Comparison of ENCODE assay signal across 8 cellular contexts in the genomic region with DNA sequence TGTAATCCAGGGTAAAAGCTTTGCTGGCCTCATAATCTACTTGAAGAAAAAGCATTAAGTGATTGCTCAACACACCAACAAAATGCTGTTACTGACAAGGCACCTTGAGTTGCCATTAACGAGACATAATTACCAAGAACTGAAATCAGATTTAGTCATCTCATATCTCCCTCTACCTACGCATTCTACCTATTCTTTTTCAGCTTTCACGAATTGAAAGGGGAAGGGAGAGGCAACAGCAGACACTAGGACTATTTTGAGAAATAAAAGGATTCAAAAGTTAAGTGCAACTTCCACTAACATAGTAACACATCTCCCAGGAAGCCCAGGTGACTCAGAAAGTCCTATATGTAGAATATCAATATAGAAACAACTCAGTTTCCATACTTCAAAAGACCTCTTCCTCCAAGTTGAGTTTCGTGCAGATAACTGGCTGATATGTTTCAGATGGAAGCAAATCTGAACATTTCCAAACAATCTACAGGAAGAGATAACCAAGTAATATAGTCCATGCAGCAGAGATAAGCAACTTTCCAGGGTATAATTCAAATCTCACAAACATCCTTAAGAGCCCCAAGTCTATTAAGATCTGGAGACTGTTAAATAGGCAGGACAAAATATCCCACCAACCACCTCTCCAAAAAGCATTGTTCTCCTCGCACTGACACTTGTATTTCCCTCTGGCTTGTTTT. TPM values are rescaled to one million over a fixed set of nuclear protein-coding genes. Genes with fewer than 3 reads are reported as not detected.
A peak's percentile ranks its signal among the peaks of the same experiment; 100 is the strongest.
DNase-seq lines count a peak whose midpoint lies in the region; ATAC-seq and TF ChIP-seq lines count a peak whose summit lies in the region.

No MANE protein-coding gene starts in this region.

- DNase-seq in CD4-positive, CD25-positive, alpha-beta regulatory T cell = peak in 1 of 3 donors; percentile 27
- DNase-seq in fibroblast of the aortic adventitia (ENCODE audit: low read depth) (no peak), Right ventricle myocardium inferior (ENCODE audit: missing footprints) (no peak), NCI-H2107 treated with DMSO at 0.1 percent for 48 hours (lab: John Stamatoyannopoulos, UW; ENCODE audit: unreplicated experiment) (no peak), pons (ENCODE audit: low spot score) (no peak)

- no peak overlapping the region for H3K4me3 ChIP-seq in CD4-positive, CD25-positive, alpha-beta regulatory T cell (ENCODE audit: low read depth, low read length)
- H3K4me3 ChIP-seq in OCI-LY1 (ENCODE audit: low read depth, low read length, poor library complexity, severe bottlenecking) (peak overlapping the region; percentile 89), fibroblast of the aortic adventitia (ENCODE audit: low read depth, low read length) (peak overlapping the region; percentile 57)

- no peaks in the 10 kb centered on the region for H3K9me3 ChIP-seq in CD4-positive, CD25-positive, alpha-beta regulatory T cell (ENCODE audit: control insufficient read depth in 2 of 2, low read length in 2 of 2)
- H3K9me3 ChIP-seq in OCI-LY1 (ENCODE audit: low read length) = no peaks in the 10 kb centered on the region

- H3K9ac ChIP-seq in OCI-LY1 (ENCODE audit: low read length) = peak overlapping the region; percentile 95

- peaks cover 33% of the 10 kb centered on the region for H3K27me3 ChIP-seq in CD4-positive, CD25-positive, alpha-beta regulatory T cell (ENCODE audit: control insufficient read depth, insufficient read depth, low read length)
- H3K27me3 ChIP-seq in OCI-LY1 (ENCODE audit: insufficient read depth, low read length) = no peaks in the 10 kb centered on the region

- H3K4me1 ChIP-seq in CD4-positive, CD25-positive, alpha-beta regulatory T cell (ENCODE audit: control insufficient read depth, insufficient read depth, low read length, poor library complexity, severe bottlenecking) = peaks cover 22% of the 10 kb centered on the region
- peaks cover 78% of the 10 kb centered on the region for H3K4me1 ChIP-seq in OCI-LY1 (ENCODE audit: insufficient read depth, low read length, severe bottlenecking)

- no peak for ATAC-seq in CD4-positive, CD25-positive, alpha-beta regulatory T cell (ENCODE audit: low read depth in 2 of 2)
- ATAC-seq in GM19468 (IDR thresholded peaks at IDR 0.05; ENCODE audit: extremely low read depth, unreplicated experiment) = peak; percentile 49
- ATAC-seq in Right ventricle myocardium inferior = no peak
- ATAC-seq in HG03159 (IDR thresholded peaks at IDR 0.05; ENCODE audit: unreplicated experiment) = no peak

- H3K9me2 ChIP-seq in OCI-LY1 (ENCODE audit: low read depth, low read length) = no peaks in the 10 kb centered on the region

- no peaks in the 10 kb centered on the region for H3K36me3 Mint-ChIP-seq in CD4-positive, CD25-positive, alpha-beta regulatory T cell

- no peaks in the 10 kb centered on the region for H3K36me3 ChIP-seq in CD4-positive, CD25-positive, alpha-beta regulatory T cell (ENCODE audit: control insufficient read depth, insufficient read depth, low read length)
- peaks cover 18% of the 10 kb centered on the region for H3K36me3 ChIP-seq in OCI-LY1 (ENCODE audit: insufficient read depth, low read length)

- no peak overlapping the region for H3K27ac Mint-ChIP-seq in CD4-positive, CD25-positive, alpha-beta regulatory T cell

- peaks cover 4% of the 10 kb centered on the region; the same call in 1 of the 2 replicates for H3F3A ChIP-seq in OCI-LY1 (ENCODE audit: insufficient read depth, low read length)

- H3K27me3 Mint-ChIP-seq in CD4-positive, CD25-positive, alpha-beta regulatory T cell = peaks cover 33% of the 10 kb centered on the region

- H3K4me1 Mint-ChIP-seq in CD4-positive, CD25-positive, alpha-beta regulatory T cell = peaks cover 4 to 21% (median 10%) of the 10 kb centered on the region in 4 donors

- peak overlapping the region; percentile 68 for H3K4me2 ChIP-seq in OCI-LY1 (ENCODE audit: low read length)

- TF ChIP-seq CTCF in OCI-LY1 (IDR thresholded peaks at IDR 0.05; ENCODE audit: low read length) (no peak), fibroblast of the aortic adventitia (IDR thresholded peaks at IDR 0.05; ENCODE audit: insufficient read depth, low read length) (no peak)

- peaks cover 53% of the 10 kb centered on the region for H3K79me2 ChIP-seq in OCI-LY1 (ENCODE audit: insufficient read depth, low read length)

- H3K4me3 Mint-ChIP-seq in CD4-positive, CD25-positive, alpha-beta regulatory T cell = peak overlapping the region; percentile 37 to 70 (median 65)

- H3K27ac ChIP-seq in CD4-positive, CD25-positive, alpha-beta regulatory T cell (ENCODE audit: insufficient read depth, low read length, poor library complexity, severe bottlenecking) = no peak overlapping the region
- H3K27ac ChIP-seq in OCI-LY1 (ENCODE audit: low read depth, low read length, poor library complexity, severe bottlenecking) = peak overlapping the region; percentile 99

- intact Hi-C loops in Right ventricle myocardium inferior (cut with DNase I) = no loop called here

- no peak overlapping the region for H2AFZ ChIP-seq in OCI-LY1 (ENCODE audit: low read length)

- H4K20me1 ChIP-seq in OCI-LY1 (ENCODE audit: insufficient read depth, low read length) = no peaks in the 10 kb centered on the region

- H3K9me3 Mint-ChIP-seq in CD4-positive, CD25-positive, alpha-beta regulatory T cell = peaks cover 0 to 3% (median 0%) of the 10 kb centered on the region in 7 donors

RNA-seq across cellular contexts. Expression of gene OSBPL10, which starts 1.9 kb away (rescaled TPM):
- total RNA-seq in CD4-positive, CD25-positive, alpha-beta regulatory T cell = 1.8 TPM
- polyA plus RNA-seq in CD4-positive, CD25-positive, alpha-beta regulatory T cell = under 1 TPM in 2 of 4 donors, not detected in 2; 0.14 to 0.21 TPM
- total RNA-seq in fibroblast of the aortic adventitia (ENCODE audit: low replicate concordance) (6.7 and 15.0 TPM in 2 replicates), Right ventricle myocardium inferior (6.6 TPM)

RNA-seq across cellular contexts. Expression of gene ZNF860, which starts 2.4 kb away (rescaled TPM):
- total RNA-seq in CD4-positive, CD25-positive, alpha-beta regulatory T cell = not detected
- not detected for polyA plus RNA-seq in CD4-positive, CD25-positive, alpha-beta regulatory T cell
- total RNA-seq in fibroblast of the aortic adventitia (ENCODE audit: low replicate concordance) = 0.33 and 1.2 TPM in 2 replicates
- 0.27 TPM for total RNA-seq in Right ventricle myocardium inferior
